ENCODE assay signal across 21 cellular contexts in genomic region chr19:58550362-58551122, GRCh38. TPM values are rescaled to one million over a fixed set of nuclear protein-coding genes. Genes with fewer than 3 reads are reported as not detected.
DNase-seq lines count a peak whose midpoint lies in the region; ATAC-seq and TF ChIP-seq lines count a peak whose summit lies in the region.
"Had no signal": no experiment of that assay in that cellular context is flagged by ENCODE, and none has a peak within 500 bp of the region (broad histone marks: within the 10 kb centered on the region; RNA-seq: fewer than 3 reads in every experiment).

No MANE protein-coding gene starts in this region.

- H3K36me3 Mint-ChIP-seq in activated naive CD8-positive, alpha-beta T cell treated with anti-CD3 and anti-CD28 coated beads, Interleukin-2, amount 50 U/mL, for 24 hours (ENCODE audit: low read depth), result peaks cover 76% of the 10 kb centered on the region
- peaks cover 66% of the 10 kb centered on the region for H3K36me3 Mint-ChIP-seq in activated naive CD8-positive, alpha-beta T cell treated with anti-CD3 and anti-CD28 coated beads for 36 hours
- H3K36me3 Mint-ChIP-seq in central memory CD8-positive, alpha-beta T cell (ENCODE audit: insufficient read depth), result peaks cover 59% of the 10 kb centered on the region
- peaks cover 26% of the 10 kb centered on the region for H3K36me3 Mint-ChIP-seq in progenitor cell of endocrine pancreas (ENCODE audit: insufficient read depth)

- peaks cover 47% of the 10 kb centered on the region for H3K36me3 ChIP-seq in GM23248 (ENCODE audit: low read depth)

- H3K9ac ChIP-seq in GM23248, result no peak overlapping the region

- H3K4me1 ChIP-seq in GM23248 (ENCODE audit: insufficient read depth), result peaks cover 24% of the 10 kb centered on the region

- H3F3A ChIP-seq in GM23248 (ENCODE audit: insufficient read depth), result peaks cover 40% of the 10 kb centered on the region

- H3K27ac ChIP-seq in GM23248, result no peak overlapping the region
- H3K27ac ChIP-seq: epithelial cell of prostate, thoracic aorta had no signal

- no peaks in the 10 kb centered on the region for H3K9me2 ChIP-seq in GM23248 (ENCODE audit: insufficient read depth)

- no peaks in the 10 kb centered on the region for H3K27me3 ChIP-seq in GM23248 (replicated peaks; ENCODE audit: insufficient read depth)

- TF ChIP-seq CTCF in progenitor cell of endocrine pancreas (IDR thresholded peaks at IDR 0.05; ENCODE audit: unreplicated experiment), result no peak

- 87 to 89% methylated on average over 11 to 12 of the region's 13 CpGs for WGBS in GM23248 (ENCODE audit: low coverage in 1 of 2, low lambda C conversion rate in 2 of 2, missing lambda C conversion rate in 2 of 2), 2 experiments

- in situ Hi-C loops in GM23248 (cut with MboI), result no loop called here

- DNase-seq in activated naive CD8-positive, alpha-beta T cell treated with anti-CD3 and anti-CD28 coated beads, Interleukin-2, amount 50 U/mL, for 24 hours, result no peak
- DNase-seq in activated naive CD8-positive, alpha-beta T cell treated with anti-CD3 and anti-CD28 coated beads for 36 hours, result no peak
- no peak for DNase-seq in central memory CD8-positive, alpha-beta T cell (ENCODE audit: low spot score in 2 of 2)
- no peak for DNase-seq in progenitor cell of endocrine pancreas (ENCODE audit: low spot score, unreplicated experiment)
- DNase-seq in GM23248, result no peak
- DNase-seq: activated CD4-positive, alpha-beta T cell treated with anti-CD3 and anti-CD28 coated beads, Interleukin-2, amount 50 U/mL, for 1 hour; activated naive CD8-positive, alpha-beta T cell treated with anti-CD3 and anti-CD28 coated beads, Interleukin-2, amount 10 ng/mL, durations not matched to agents 7 days and 5 days; DMS153; foreskin fibroblast; GF-D8; H9; NCI-H1417; NCI-H2171; NCI-H526 treated with DMSO at 0.1 percent for 48 hours; right cardiac atrium; SHP77 treated with DMSO at 0.1 percent for 48 hours; stimulated activated CD4-positive, alpha-beta T cell treated with anti-CD3 and anti-CD28 coated beads, Interleukin-15, amount 100 ng/mL, for 24 hours had no signal

- no peak overlapping the region for H3K4me3 Mint-ChIP-seq in activated naive CD8-positive, alpha-beta T cell treated with anti-CD3 and anti-CD28 coated beads, Interleukin-2, amount 50 U/mL, for 24 hours
- no peak overlapping the region for H3K4me3 Mint-ChIP-seq in activated naive CD8-positive, alpha-beta T cell treated with anti-CD3 and anti-CD28 coated beads for 36 hours
- H3K4me3 Mint-ChIP-seq in central memory CD8-positive, alpha-beta T cell, result no peak overlapping the region
- no peak overlapping the region for H3K4me3 Mint-ChIP-seq in progenitor cell of endocrine pancreas (ENCODE audit: low read depth)
- H3K4me3 Mint-ChIP-seq: activated naive CD8-positive, alpha-beta T cell treated with anti-CD3 and anti-CD28 coated beads, Interleukin-2, amount 10 ng/mL, durations not matched to agents 7 days and 5 days had no signal

- no peak overlapping the region for H2AFZ ChIP-seq in GM23248

- no peaks in the 10 kb centered on the region for H3K9me3 ChIP-seq in GM23248 (ENCODE audit: low read depth)
- H3K9me3 ChIP-seq: thoracic aorta had no signal

- no peaks in the 10 kb centered on the region for H3K27me3 Mint-ChIP-seq in activated naive CD8-positive, alpha-beta T cell treated with anti-CD3 and anti-CD28 coated beads, Interleukin-2, amount 50 U/mL, for 24 hours
- no peaks in the 10 kb centered on the region for H3K27me3 Mint-ChIP-seq in activated naive CD8-positive, alpha-beta T cell treated with anti-CD3 and anti-CD28 coated beads for 36 hours
- no peaks in the 10 kb centered on the region for H3K27me3 Mint-ChIP-seq in central memory CD8-positive, alpha-beta T cell
- H3K27me3 Mint-ChIP-seq in progenitor cell of endocrine pancreas, result no peaks in the 10 kb centered on the region
- H3K27me3 Mint-ChIP-seq: activated naive CD8-positive, alpha-beta T cell treated with anti-CD3 and anti-CD28 coated beads, Interleukin-2, amount 10 ng/mL, durations not matched to agents 7 days and 5 days had no signal

- H3K4me1 Mint-ChIP-seq in activated naive CD8-positive, alpha-beta T cell treated with anti-CD3 and anti-CD28 coated beads, Interleukin-2, amount 50 U/mL, for 24 hours, result peaks cover 62% of the 10 kb centered on the region
- H3K4me1 Mint-ChIP-seq in activated naive CD8-positive, alpha-beta T cell treated with anti-CD3 and anti-CD28 coated beads for 36 hours, result peaks cover 39% of the 10 kb centered on the region
- peaks cover 42% of the 10 kb centered on the region for H3K4me1 Mint-ChIP-seq in central memory CD8-positive, alpha-beta T cell
- H3K4me1 Mint-ChIP-seq in progenitor cell of endocrine pancreas (ENCODE audit: low read depth), result peaks cover 29% of the 10 kb centered on the region

- H3K4me2 ChIP-seq in GM23248 (ENCODE audit: unreplicated experiment), result no peak overlapping the region

- peaks cover 10% of the 10 kb centered on the region; the same call in 1 of the 2 replicates for H4K20me1 ChIP-seq in GM23248 (ENCODE audit: insufficient read depth)

- H3K27ac Mint-ChIP-seq in activated naive CD8-positive, alpha-beta T cell treated with anti-CD3 and anti-CD28 coated beads, Interleukin-2, amount 50 U/mL, for 24 hours, result peak overlapping the region; percentile 62
- H3K27ac Mint-ChIP-seq in activated naive CD8-positive, alpha-beta T cell treated with anti-CD3 and anti-CD28 coated beads for 36 hours, result no peak overlapping the region
- peak overlapping the region; percentile 8 for H3K27ac Mint-ChIP-seq in central memory CD8-positive, alpha-beta T cell (ENCODE audit: low read depth)
- peak overlapping the region; percentile 82 for H3K27ac Mint-ChIP-seq in progenitor cell of endocrine pancreas

- H3K79me2 ChIP-seq in GM23248 (ENCODE audit: insufficient read depth), result peaks cover 95% of the 10 kb centered on the region

- ATAC-seq in activated naive CD8-positive, alpha-beta T cell treated with anti-CD3 and anti-CD28 coated beads, Interleukin-2, amount 50 U/mL, for 24 hours, result no peak
- no peak for ATAC-seq in central memory CD8-positive, alpha-beta T cell (replicated peaks; ENCODE audit: extremely low read depth, poor library complexity, severe bottlenecking)
- ATAC-seq in GM21390 (IDR thresholded peaks at IDR 0.05; ENCODE audit: unreplicated experiment), result no peak
- ATAC-seq: right cardiac atrium had no signal

- H3K9me3 Mint-ChIP-seq in activated naive CD8-positive, alpha-beta T cell treated with anti-CD3 and anti-CD28 coated beads, Interleukin-2, amount 50 U/mL, for 24 hours, result no peaks in the 10 kb centered on the region
- no peaks in the 10 kb centered on the region for H3K9me3 Mint-ChIP-seq in activated naive CD8-positive, alpha-beta T cell treated with anti-CD3 and anti-CD28 coated beads for 36 hours
- no peaks in the 10 kb centered on the region for H3K9me3 Mint-ChIP-seq in central memory CD8-positive, alpha-beta T cell
- H3K9me3 Mint-ChIP-seq in progenitor cell of endocrine pancreas (ENCODE audit: low read depth), result no peaks in the 10 kb centered on the region
- H3K9me3 Mint-ChIP-seq: activated naive CD8-positive, alpha-beta T cell treated with anti-CD3 and anti-CD28 coated beads, Interleukin-2, amount 10 ng/mL, durations not matched to agents 7 days and 5 days; brain; H9 had no signal

- H3K4me3 ChIP-seq in GM23248, result no peak overlapping the region
- H3K4me3 ChIP-seq: thoracic aorta had no signal

RNA-seq across cellular contexts. Expression of gene CHMP2A, which starts 4.4 kb away (rescaled TPM):
- 10 to 100 TPM; 76.9 to 79.2 TPM for total RNA-seq in activated naive CD8-positive, alpha-beta T cell treated with anti-CD3 and anti-CD28 coated beads for 36 hours
- 72.2 and 81.5 TPM in 2 replicates for total RNA-seq in progenitor cell of endocrine pancreas
- 88.6 and 89.2 TPM in 2 replicates for total RNA-seq in GM23248 (2014; rRNA removed; shearing (Covaris generic))
- polyA plus RNA-seq in GM23248 (2016; fragmentation: Nextera tagmentation; extraction: Ambion mirVana), result 186 and 193 TPM in 2 replicates

RNA-seq across cellular contexts. Expression of gene TRIM28, which starts 6.7 kb away (rescaled TPM):
- 100 to 1,000 TPM; 671 to 701 TPM for total RNA-seq in activated naive CD8-positive, alpha-beta T cell treated with anti-CD3 and anti-CD28 coated beads for 36 hours
- total RNA-seq in progenitor cell of endocrine pancreas, result 699 and 731 TPM in 2 replicates
- 263 and 319 TPM in 2 replicates for total RNA-seq in GM23248 (2014; rRNA removed; shearing (Covaris generic))
- polyA plus RNA-seq in GM23248 (2016; fragmentation: Nextera tagmentation; extraction: Ambion mirVana), result 61.5 and 62.0 TPM in 2 replicates

RNA-seq across cellular contexts. Expression of gene UBE2M, which starts 7.9 kb away (rescaled TPM):
- total RNA-seq in activated naive CD8-positive, alpha-beta T cell treated with anti-CD3 and anti-CD28 coated beads for 36 hours, result 100 to 1,000 TPM; 154 to 162 TPM
- total RNA-seq in progenitor cell of endocrine pancreas, result 73.0 and 80.4 TPM in 2 replicates
- 60.3 and 60.4 TPM in 2 replicates for total RNA-seq in GM23248 (2014; rRNA removed; shearing (Covaris generic))
- polyA plus RNA-seq in GM23248 (2016; fragmentation: Nextera tagmentation; extraction: Ambion mirVana), result 8.7 and 13.9 TPM in 2 replicates

RNA-seq across cellular contexts. Expression of gene MZF1, which starts 22.6 kb away (rescaled TPM):
- 10 to 100 TPM in 1 of 2 experiments, 1 to 10 TPM in 1; 10.0 to 10.2 TPM for total RNA-seq in activated naive CD8-positive, alpha-beta T cell treated with anti-CD3 and anti-CD28 coated beads for 36 hours
- 70.9 and 71.3 TPM in 2 replicates for total RNA-seq in progenitor cell of endocrine pancreas
- 20.8 and 32.1 TPM in 2 replicates for total RNA-seq in GM23248 (2014; rRNA removed; shearing (Covaris generic))
- polyA plus RNA-seq in GM23248 (2016; fragmentation: Nextera tagmentation; extraction: Ambion mirVana), result 6.7 and 9.0 TPM in 2 replicates

RNA-seq across cellular contexts. Expression of gene ZBTB45, which starts 30.9 kb away (rescaled TPM):
- 10 to 100 TPM; 11.1 to 11.8 TPM for total RNA-seq in activated naive CD8-positive, alpha-beta T cell treated with anti-CD3 and anti-CD28 coated beads for 36 hours
- 22.3 and 22.7 TPM in 2 replicates for total RNA-seq in progenitor cell of endocrine pancreas
- total RNA-seq in GM23248 (2014; rRNA removed; shearing (Covaris generic)), result 5.9 and 9.0 TPM in 2 replicates
- polyA plus RNA-seq in GM23248 (2016; fragmentation: Nextera tagmentation; extraction: Ambion mirVana), result 16.0 and 17.9 TPM in 2 replicates
